ENCODE assay signal across 8 cellular contexts in genomic region chr16:84585886-84586285, GRCh38. TPM values are rescaled to one million over a fixed set of nuclear protein-coding genes. Genes with fewer than 3 reads are reported as not detected.
DNase-seq lines count a peak whose midpoint lies in the region; ATAC-seq and TF ChIP-seq lines count a peak whose summit lies in the region.

No MANE protein-coding gene starts in this region.

- peaks cover 19% of the 10 kb centered on the region for H3K4me1 ChIP-seq in DOHH2 (ENCODE audit: control insufficient read depth, low read length)

- peaks cover 64% of the 10 kb centered on the region for H3K36me3 ChIP-seq in DOHH2 (ENCODE audit: control insufficient read depth, low read length)

- H3K4me3 ChIP-seq in DOHH2 (ENCODE audit: low read length) (peak overlapping the region; percentile 51), epithelial cell of esophagus (ENCODE audit: low read length) (no peak overlapping the region)

- no peaks in the 10 kb centered on the region for H3K9me2 ChIP-seq in DOHH2 (replicated peaks; ENCODE audit: control insufficient read depth, low read length)

- peaks cover 7% of the 10 kb centered on the region for H3F3A ChIP-seq in DOHH2 (ENCODE audit: control insufficient read depth, insufficient read depth)

- H3K9me3 ChIP-seq in DOHH2 (ENCODE audit: control insufficient read depth, insufficient read depth, low read length) = no peaks in the 10 kb centered on the region

- TF ChIP-seq CTCF in DOHH2 (IDR thresholded peaks at IDR 0.05; ENCODE audit: low read depth, low read length, poor library complexity, severe bottlenecking) = no peak
- no peak for TF ChIP-seq CTCF in epithelial cell of esophagus (IDR thresholded peaks at IDR 0.05; ENCODE audit: insufficient read depth, low read depth, low read length, missing control alignments)

- H3K4me2 ChIP-seq in DOHH2 (ENCODE audit: low read length) = peak overlapping the region; percentile 57

- 0 out of 2 replicates have a peak overlapping the region, but pooled peaks have one; percentile 10 for H3K27ac ChIP-seq in DOHH2 (ENCODE audit: low read depth, low read length)

- no peaks in the 10 kb centered on the region for H3K27me3 ChIP-seq in DOHH2 (ENCODE audit: control insufficient read depth, low read length)

- DNase-seq in NCI-H2227 (lab: John Stamatoyannopoulos, UW; ENCODE audit: unreplicated experiment) (peak; percentile 83), epithelial cell of esophagus (ENCODE audit: low read depth) (peak; percentile 18), cerebellum (ENCODE audit: low spot score) (no peak), NCI-H2107 treated with DMSO at 0.1 percent for 48 hours (lab: John Stamatoyannopoulos, UW; ENCODE audit: unreplicated experiment) (no peak)
- DNase-seq in activated effector memory CD4-positive, alpha-beta T cell treated with Interleukin-2 at 50 U/mL for 16 hours = no peak
- no peak for DNase-seq in effector CD4-positive, alpha-beta T cell

- peaks cover 60% of the 10 kb centered on the region for H3K79me2 ChIP-seq in DOHH2 (ENCODE audit: control insufficient read depth, low read length)

- ATAC-seq in GM21381 (IDR thresholded peaks at IDR 0.05; ENCODE audit: unreplicated experiment) = peak; percentile 78

- H4K20me1 ChIP-seq in DOHH2 (ENCODE audit: control insufficient read depth, insufficient read depth, low read depth, low read length) = peaks cover 9% of the 10 kb centered on the region; the same call in 1 of the 2 replicates

RNA-seq across cellular contexts. Expression of gene COTL1, which starts 32.0 kb away (rescaled TPM):
- 49.2 TPM for total RNA-seq in cerebellum

Comparison
In these comparisons a context has a peak if more than half of its experiments do, and no peak if none do; other contexts are left out.
1. DNase-seq: peak in NCI-H2227 (single experiment) and epithelial cell of esophagus (single experiment); none in activated effector memory CD4-positive, alpha-beta T cell treated with Interleukin-2 at 50 U/mL for 16 hours (single experiment), cerebellum (single experiment), NCI-H2107 treated with DMSO at 0.1 percent for 48 hours (single experiment) and effector CD4-positive, alpha-beta T cell (single experiment).